ENCODE assay signal across 8 cellular contexts in the genomic region with DNA sequence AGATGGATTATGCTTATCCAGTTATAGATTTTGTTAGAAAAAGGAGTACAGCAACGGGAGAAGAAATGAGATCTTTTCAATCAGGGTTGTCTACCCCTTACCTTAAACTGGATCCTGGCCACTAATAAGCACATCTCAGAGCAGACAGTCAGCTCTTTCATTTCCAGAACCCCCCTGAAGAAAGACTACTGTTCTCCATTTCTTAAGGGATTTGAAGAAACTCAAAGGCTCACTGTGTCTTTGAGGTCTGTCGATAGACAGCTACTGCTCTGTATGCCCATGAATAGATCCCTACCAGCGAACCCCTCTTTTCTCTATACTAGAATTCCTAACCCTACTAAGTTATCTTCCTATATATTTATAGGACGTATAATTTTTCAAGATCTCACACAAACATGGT. TPM values are rescaled to one million over a fixed set of nuclear protein-coding genes. Genes with fewer than 3 reads are reported as not detected.
DNase-seq lines count a peak whose midpoint lies in the region; ATAC-seq and TF ChIP-seq lines count a peak whose summit lies in the region.

No MANE protein-coding gene starts in this region.

- H3K27ac ChIP-seq in RWPE2 (ENCODE audit: poor library complexity, severe bottlenecking) (peak overlapping the region; percentile 79), fibroblast of lung (ENCODE audit: insufficient read depth, low read length) (peak overlapping the region; percentile 99), rectal smooth muscle tissue (ENCODE audit: low read depth, low read length) (peak overlapping the region; percentile 85)

- H3K4me1 ChIP-seq in RWPE2 (ENCODE audit: insufficient read depth, poor library complexity, severe bottlenecking) (peaks cover 13% of the 10 kb centered on the region), fibroblast of lung (ENCODE audit: control insufficient read depth, extremely low read depth, insufficient read depth, low read length) (peaks cover 9% of the 10 kb centered on the region), rectal smooth muscle tissue (ENCODE audit: control insufficient read depth, insufficient read depth, low read length) (peaks cover 14% of the 10 kb centered on the region)

- H3K79me2 ChIP-seq in fibroblast of lung (ENCODE audit: control insufficient read depth, insufficient read depth, low read length): peaks cover 59% of the 10 kb centered on the region

- H3K4me2 ChIP-seq in fibroblast of lung (ENCODE audit: extremely low read depth, insufficient read depth, low read length): peak overlapping the region; percentile 61

- H3K9me3 ChIP-seq in RWPE2 (ENCODE audit: severe bottlenecking) (peaks cover 7% of the 10 kb centered on the region), fibroblast of lung (ENCODE audit: control insufficient read depth, insufficient read depth, low read depth, low read length) (no peaks in the 10 kb centered on the region)

- no peak overlapping the region for H2AFZ ChIP-seq in fibroblast of lung (ENCODE audit: low read length)

- peak overlapping the region; percentile 96 for H3K9ac ChIP-seq in fibroblast of lung (ENCODE audit: insufficient read depth, low read length)
- H3K9ac ChIP-seq in rectal smooth muscle tissue (ENCODE audit: low read length): peak overlapping the region; percentile 84

- no peak for TF ChIP-seq CTCF in GM10266 (IDR thresholded peaks at IDR 0.05; ENCODE audit: control insufficient read depth, insufficient read depth, low read depth, missing control alignments)
- no peak for TF ChIP-seq CTCF in RWPE2 (IDR thresholded peaks at IDR 0.05; ENCODE audit: poor library complexity, severe bottlenecking)
- no peak for TF ChIP-seq CTCF in fibroblast of lung (conservative IDR thresholded peaks at IDR 0.05 in 1 of 2, IDR thresholded peaks at IDR 0.05 in 1 of 2; ENCODE audit: low read depth in 1 of 2, low read length in 2 of 2)

- ATAC-seq in RWPE2 (ENCODE audit: low read depth) (no peak), HG02938 (IDR thresholded peaks at IDR 0.05; ENCODE audit: unreplicated experiment) (no peak), HG02759 (IDR thresholded peaks at IDR 0.05; ENCODE audit: unreplicated experiment) (no peak), GM18520 (IDR thresholded peaks at IDR 0.05; ENCODE audit: unreplicated experiment) (no peak)

- no peaks in the 10 kb centered on the region for H4K20me1 ChIP-seq in fibroblast of lung (ENCODE audit: control insufficient read depth, extremely low read depth, insufficient read depth, low read length)

- H3K4me3 ChIP-seq in RWPE2 (ENCODE audit: severe bottlenecking) (peak overlapping the region; percentile 48), fibroblast of lung (replicated peaks in 1 of 4; ENCODE audit: control extremely low read depth in 1 of 4, insufficient read depth in 1 of 4, low read depth in 3 of 4, low read length in 4 of 4) (peak overlapping the region; percentile 92 to 98 (median 96)), rectal smooth muscle tissue (ENCODE audit: low read length) (peak overlapping the region; percentile 93)

- peaks cover 25% of the 10 kb centered on the region for H3K36me3 ChIP-seq in RWPE2 (ENCODE audit: low read depth)
- H3K36me3 ChIP-seq in fibroblast of lung (ENCODE audit: control insufficient read depth, insufficient read depth, low read length): no peaks in the 10 kb centered on the region
- no peaks in the 10 kb centered on the region for H3K36me3 ChIP-seq in rectal smooth muscle tissue (ENCODE audit: control insufficient read depth, insufficient read depth, low read length)

- DNase-seq in GM10266 (ENCODE audit: extremely low spot score) (peak; percentile 13), RWPE2 (ENCODE audit: low spot score) (no peak), fibroblast of lung (ENCODE audit: low read depth in 2 of 2) (peak in 1 of 2 donors; percentile 20), NCI-H2196 (lab: John Stamatoyannopoulos, UW; ENCODE audit: unreplicated experiment) (no peak)

- H3K27me3 ChIP-seq in RWPE2 (ENCODE audit: insufficient read depth, poor library complexity, severe bottlenecking): no peaks in the 10 kb centered on the region
- H3K27me3 ChIP-seq in fibroblast of lung (ENCODE audit: control insufficient read depth, insufficient read depth, low read length): no peaks in the 10 kb centered on the region
- H3K27me3 ChIP-seq in rectal smooth muscle tissue (ENCODE audit: control insufficient read depth, insufficient read depth, low read length): no peaks in the 10 kb centered on the region

RNA-seq across cellular contexts. Expression of a gene that starts 1.0 kb away (rescaled TPM):
- total RNA-seq in fibroblast of lung: 85.9 and 93.7 TPM in 2 replicates
- 154 and 182 TPM in 2 replicates for polyA plus RNA-seq in fibroblast of lung
- 99.3 and 136 TPM in 2 replicates for polyA plus RNA-seq in fibroblast of lung (2012)
- 17.0 and 27.3 TPM in 2 replicates for polyA minus RNA-seq in fibroblast of lung (ENCODE audit: low replicate concordance)
